In the genomic region with DNA sequence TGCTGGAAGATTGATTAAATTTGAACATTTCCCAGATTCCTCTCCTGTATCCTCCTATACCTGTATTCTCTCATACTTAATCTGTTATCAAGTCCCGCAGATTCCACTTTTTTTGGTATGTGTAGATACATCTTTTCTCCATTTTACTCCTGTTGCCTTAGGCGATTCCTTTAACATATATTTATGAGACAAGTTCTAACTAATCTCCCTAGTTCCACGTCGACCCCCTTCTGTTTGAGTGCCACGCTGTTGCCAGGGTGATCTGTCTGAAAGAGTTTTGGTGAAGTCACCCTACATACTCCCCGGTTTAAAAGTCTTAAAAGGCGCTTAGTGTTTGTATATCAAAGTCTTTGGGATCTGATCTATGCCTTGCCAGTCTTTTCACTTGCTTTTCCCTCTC, we compare ENCODE assay signal across 1 cellular context.
TF ChIP-seq lines count a peak whose summit lies in the region.

No MANE protein-coding gene starts in this region.

TF ChIP-seq in HepG2, 621 proteins besides CTCF, POLR2A, EP300 and RAD21:
- TF ChIP-seq, protein P1, sequence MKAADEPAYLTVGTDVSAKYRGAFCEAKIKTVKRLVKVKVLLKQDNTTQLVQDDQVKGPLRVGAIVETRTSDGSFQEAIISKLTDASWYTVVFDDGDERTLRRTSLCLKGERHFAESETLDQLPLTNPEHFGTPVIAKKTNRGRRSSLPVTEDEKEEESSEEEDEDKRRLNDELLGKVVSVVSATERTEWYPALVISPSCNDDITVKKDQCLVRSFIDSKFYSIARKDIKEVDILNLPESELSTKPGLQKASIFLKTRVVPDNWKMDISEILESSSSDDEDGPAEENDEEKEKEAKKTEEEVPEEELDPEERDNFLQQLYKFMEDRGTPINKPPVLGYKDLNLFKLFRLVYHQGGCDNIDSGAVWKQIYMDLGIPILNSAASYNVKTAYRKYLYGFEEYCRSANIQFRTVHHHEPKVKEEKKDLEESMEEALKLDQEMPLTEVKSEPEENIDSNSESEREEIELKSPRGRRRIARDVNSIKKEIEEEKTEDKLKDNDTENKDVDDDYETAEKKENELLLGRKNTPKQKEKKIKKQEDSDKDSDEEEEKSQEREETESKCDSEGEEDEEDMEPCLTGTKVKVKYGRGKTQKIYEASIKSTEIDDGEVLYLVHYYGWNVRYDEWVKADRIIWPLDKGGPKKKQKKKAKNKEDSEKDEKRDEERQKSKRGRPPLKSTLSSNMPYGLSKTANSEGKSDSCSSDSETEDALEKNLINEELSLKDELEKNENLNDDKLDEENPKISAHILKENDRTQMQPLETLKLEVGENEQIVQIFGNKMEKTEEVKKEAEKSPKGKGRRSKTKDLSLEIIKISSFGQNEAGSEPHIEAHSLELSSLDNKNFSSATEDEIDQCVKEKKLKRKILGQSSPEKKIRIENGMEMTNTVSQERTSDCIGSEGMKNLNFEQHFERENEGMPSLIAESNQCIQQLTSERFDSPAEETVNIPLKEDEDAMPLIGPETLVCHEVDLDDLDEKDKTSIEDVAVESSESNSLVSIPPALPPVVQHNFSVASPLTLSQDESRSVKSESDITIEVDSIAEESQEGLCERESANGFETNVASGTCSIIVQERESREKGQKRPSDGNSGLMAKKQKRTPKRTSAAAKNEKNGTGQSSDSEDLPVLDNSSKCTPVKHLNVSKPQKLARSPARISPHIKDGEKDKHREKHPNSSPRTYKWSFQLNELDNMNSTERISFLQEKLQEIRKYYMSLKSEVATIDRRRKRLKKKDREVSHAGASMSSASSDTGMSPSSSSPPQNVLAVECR (CRISPR knock-in tag; IDR thresholded peaks at IDR 0.05; ENCODE audit: borderline replicate concordance) = no peak
- TF ChIP-seq KDM3A (CRISPR knock-in tag; IDR thresholded peaks at IDR 0.05; ENCODE audit: low read depth) (no peak), KMT2A (CRISPR knock-in tag; IDR thresholded peaks at IDR 0.05) (no peak)
- TF ChIP-seq, protein P2, sequence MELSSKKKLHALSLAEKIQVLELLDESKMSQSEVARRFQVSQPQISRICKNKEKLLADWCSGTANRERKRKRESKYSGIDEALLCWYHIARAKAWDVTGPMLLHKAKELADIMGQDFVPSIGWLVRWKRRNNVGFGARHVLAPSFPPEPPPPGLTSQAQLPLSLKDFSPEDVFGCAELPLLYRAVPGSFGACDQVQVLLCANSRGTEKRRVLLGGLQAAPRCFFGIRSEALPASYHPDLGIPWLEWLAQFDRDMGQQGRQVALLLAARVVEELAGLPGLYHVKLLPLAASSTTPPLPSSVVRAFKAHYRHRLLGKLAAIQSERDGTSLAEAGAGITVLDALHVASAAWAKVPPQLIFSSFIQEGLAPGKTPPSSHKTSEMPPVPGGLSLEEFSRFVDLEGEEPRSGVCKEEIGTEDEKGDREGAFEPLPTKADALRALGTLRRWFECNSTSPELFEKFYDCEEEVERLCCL (CRISPR knock-in tag; IDR thresholded peaks at IDR 0.05; ENCODE audit: borderline replicate concordance) = no peak
